Comparison of ENCODE assay signal across 1 cellular context in genomic region chr6:49841424-49841823, GRCh38.
A peak's percentile ranks its signal among the peaks of the same experiment; 100 is the strongest.
TF ChIP-seq lines count a peak whose summit lies in the region.

No MANE protein-coding gene starts in this region.

TF ChIP-seq in K562, 482 proteins besides CTCF, POLR2A, EP300 and RAD21 (continued from another document and continues in another):
- TF ChIP-seq, protein P1, sequence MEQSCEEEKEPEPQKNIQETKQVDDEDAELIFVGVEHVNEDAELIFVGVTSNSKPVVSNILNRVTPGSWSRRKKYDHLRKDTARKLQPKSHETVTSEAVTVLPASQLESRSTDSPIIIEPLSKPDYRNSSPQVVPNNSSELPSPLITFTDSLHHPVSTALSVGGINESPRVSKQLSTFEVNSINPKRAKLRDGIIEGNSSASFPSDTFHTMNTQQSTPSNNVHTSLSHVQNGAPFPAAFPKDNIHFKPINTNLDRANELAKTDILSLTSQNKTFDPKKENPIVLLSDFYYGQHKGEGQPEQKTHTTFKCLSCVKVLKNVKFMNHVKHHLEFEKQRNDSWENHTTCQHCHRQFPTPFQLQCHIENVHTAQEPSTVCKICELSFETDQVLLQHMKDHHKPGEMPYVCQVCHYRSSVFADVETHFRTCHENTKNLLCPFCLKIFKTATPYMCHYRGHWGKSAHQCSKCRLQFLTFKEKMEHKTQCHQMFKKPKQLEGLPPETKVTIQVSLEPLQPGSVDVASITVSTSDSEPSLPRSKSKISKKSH (CRISPR knock-in tag; IDR thresholded peaks at IDR 0.05) = no peak
- 0 out of 2 replicates have a peak, but pooled peaks have one; percentile 23 for TF ChIP-seq ATF7 (IDR thresholded peaks at IDR 0.05)
- TF ChIP-seq CHD2 (IDR thresholded peaks at IDR 0.05; ENCODE audit: low read depth, low read length) = no peak
- TF ChIP-seq, protein P2, sequence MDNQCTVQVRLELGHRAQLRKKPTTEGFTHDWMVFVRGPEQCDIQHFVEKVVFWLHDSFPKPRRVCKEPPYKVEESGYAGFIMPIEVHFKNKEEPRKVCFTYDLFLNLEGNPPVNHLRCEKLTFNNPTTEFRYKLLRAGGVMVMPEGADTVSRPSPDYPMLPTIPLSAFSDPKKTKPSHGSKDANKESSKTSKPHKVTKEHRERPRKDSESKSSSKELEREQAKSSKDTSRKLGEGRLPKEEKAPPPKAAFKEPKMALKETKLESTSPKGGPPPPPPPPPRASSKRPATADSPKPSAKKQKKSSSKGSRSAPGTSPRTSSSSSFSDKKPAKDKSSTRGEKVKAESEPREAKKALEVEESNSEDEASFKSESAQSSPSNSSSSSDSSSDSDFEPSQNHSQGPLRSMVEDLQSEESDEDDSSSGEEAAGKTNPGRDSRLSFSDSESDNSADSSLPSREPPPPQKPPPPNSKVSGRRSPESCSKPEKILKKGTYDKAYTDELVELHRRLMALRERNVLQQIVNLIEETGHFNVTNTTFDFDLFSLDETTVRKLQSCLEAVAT (IDR thresholded peaks at IDR 0.05) = no peak
- TF ChIP-seq ZNF561 (CRISPR knock-in tag; conservative IDR thresholded peaks at IDR 0.05) = no peak
- no peak for TF ChIP-seq RBM34 (IDR thresholded peaks at IDR 0.05; ENCODE audit: borderline replicate concordance, insufficient read depth, low read length)
- no peak for TF ChIP-seq ZNF76 (CRISPR knock-in tag; IDR thresholded peaks at IDR 0.05; ENCODE audit: borderline replicate concordance)
- TF ChIP-seq BRD4 (IDR thresholded peaks at IDR 0.05) = no peak
- TF ChIP-seq ZNF407 (IDR thresholded peaks at IDR 0.05; ENCODE audit: low read depth) = no peak
- TF ChIP-seq KLF6 (CRISPR knock-in tag; IDR thresholded peaks at IDR 0.05; ENCODE audit: borderline replicate concordance) = no peak
- TF ChIP-seq MAFG (tag; conservative IDR thresholded peaks at IDR 0.05) = 0 out of 2 replicates have a peak, but pooled peaks have one; percentile 30
- peak; percentile 86 to 88 for TF ChIP-seq KDM1A (IDR thresholded peaks at IDR 0.05)
- peak; percentile 51; the same call in 1 of the 2 replicates for TF ChIP-seq STAT5A (IDR thresholded peaks at IDR 0.05; ENCODE audit: borderline replicate concordance, low read length)
- TF ChIP-seq ZZZ3 (IDR thresholded peaks at IDR 0.05) = no peak
- 0 out of 2 replicates have a peak, but pooled peaks have one; percentile 14 for TF ChIP-seq TCF3 (CRISPR knock-in tag; IDR thresholded peaks at IDR 0.05)
- TF ChIP-seq, protein P3, sequence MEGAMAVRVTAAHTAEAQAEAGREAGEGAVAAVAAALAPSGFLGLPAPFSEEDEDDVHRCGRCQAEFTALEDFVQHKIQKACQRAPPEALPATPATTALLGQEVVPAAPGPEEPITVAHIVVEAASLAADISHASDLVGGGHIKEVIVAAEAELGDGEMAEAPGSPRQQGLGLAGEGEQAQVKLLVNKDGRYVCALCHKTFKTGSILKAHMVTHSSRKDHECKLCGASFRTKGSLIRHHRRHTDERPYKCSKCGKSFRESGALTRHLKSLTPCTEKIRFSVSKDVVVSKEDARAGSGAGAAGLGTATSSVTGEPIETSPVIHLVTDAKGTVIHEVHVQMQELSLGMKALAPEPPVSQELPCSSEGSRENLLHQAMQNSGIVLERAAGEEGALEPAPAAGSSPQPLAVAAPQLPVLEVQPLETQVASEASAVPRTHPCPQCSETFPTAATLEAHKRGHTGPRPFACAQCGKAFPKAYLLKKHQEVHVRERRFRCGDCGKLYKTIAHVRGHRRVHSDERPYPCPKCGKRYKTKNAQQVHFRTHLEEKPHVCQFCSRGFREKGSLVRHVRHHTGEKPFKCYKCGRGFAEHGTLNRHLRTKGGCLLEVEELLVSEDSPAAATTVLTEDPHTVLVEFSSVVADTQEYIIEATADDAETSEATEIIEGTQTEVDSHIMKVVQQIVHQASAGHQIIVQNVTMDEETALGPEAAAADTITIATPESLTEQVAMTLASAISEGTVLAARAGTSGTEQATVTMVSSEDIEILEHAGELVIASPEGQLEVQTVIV (CRISPR knock-in tag; IDR thresholded peaks at IDR 0.05; ENCODE audit: borderline replicate concordance) = no peak
- no peak for TF ChIP-seq HIVEP1 (CRISPR knock-in tag; IDR thresholded peaks at IDR 0.05)
- TF ChIP-seq TEAD1 (CRISPR knock-in tag; IDR thresholded peaks at IDR 0.05) = no peak
- no peak for TF ChIP-seq AFF4 (CRISPR knock-in tag; IDR thresholded peaks at IDR 0.05)
- TF ChIP-seq, protein P4, sequence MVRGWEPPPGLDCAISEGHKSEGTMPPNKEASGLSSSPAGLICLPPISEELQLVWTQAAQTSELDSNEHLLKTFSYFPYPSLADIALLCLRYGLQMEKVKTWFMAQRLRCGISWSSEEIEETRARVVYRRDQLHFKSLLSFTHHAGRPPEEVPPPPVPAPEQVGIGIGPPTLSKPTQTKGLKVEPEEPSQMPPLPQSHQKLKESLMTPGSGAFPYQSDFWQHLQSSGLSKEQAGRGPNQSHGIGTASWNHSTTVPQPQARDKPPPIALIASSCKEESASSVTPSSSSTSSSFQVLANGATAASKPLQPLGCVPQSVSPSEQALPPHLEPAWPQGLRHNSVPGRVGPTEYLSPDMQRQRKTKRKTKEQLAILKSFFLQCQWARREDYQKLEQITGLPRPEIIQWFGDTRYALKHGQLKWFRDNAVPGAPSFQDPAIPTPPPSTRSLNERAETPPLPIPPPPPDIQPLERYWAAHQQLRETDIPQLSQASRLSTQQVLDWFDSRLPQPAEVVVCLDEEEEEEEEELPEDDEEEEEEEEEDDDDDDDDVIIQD (CRISPR knock-in tag; IDR thresholded peaks at IDR 0.05) = no peak
- TF ChIP-seq, protein P5, sequence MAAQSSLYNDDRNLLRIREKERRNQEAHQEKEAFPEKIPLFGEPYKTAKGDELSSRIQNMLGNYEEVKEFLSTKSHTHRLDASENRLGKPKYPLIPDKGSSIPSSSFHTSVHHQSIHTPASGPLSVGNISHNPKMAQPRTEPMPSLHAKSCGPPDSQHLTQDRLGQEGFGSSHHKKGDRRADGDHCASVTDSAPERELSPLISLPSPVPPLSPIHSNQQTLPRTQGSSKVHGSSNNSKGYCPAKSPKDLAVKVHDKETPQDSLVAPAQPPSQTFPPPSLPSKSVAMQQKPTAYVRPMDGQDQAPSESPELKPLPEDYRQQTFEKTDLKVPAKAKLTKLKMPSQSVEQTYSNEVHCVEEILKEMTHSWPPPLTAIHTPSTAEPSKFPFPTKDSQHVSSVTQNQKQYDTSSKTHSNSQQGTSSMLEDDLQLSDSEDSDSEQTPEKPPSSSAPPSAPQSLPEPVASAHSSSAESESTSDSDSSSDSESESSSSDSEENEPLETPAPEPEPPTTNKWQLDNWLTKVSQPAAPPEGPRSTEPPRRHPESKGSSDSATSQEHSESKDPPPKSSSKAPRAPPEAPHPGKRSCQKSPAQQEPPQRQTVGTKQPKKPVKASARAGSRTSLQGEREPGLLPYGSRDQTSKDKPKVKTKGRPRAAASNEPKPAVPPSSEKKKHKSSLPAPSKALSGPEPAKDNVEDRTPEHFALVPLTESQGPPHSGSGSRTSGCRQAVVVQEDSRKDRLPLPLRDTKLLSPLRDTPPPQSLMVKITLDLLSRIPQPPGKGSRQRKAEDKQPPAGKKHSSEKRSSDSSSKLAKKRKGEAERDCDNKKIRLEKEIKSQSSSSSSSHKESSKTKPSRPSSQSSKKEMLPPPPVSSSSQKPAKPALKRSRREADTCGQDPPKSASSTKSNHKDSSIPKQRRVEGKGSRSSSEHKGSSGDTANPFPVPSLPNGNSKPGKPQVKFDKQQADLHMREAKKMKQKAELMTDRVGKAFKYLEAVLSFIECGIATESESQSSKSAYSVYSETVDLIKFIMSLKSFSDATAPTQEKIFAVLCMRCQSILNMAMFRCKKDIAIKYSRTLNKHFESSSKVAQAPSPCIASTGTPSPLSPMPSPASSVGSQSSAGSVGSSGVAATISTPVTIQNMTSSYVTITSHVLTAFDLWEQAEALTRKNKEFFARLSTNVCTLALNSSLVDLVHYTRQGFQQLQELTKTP (IDR thresholded peaks at IDR 0.05; ENCODE audit: low read depth in 1 of 2, partially characterized antibody in 2 of 2) = no peak
- no peak for TF ChIP-seq ZBTB49 (CRISPR knock-in tag; IDR thresholded peaks at IDR 0.05; ENCODE audit: borderline replicate concordance)
